27 cellular contexts compared by ENCODE assay signal in genomic region chr14:47919994-47920393, GRCh38.
"Had no signal": no experiment of that assay in that cellular context is flagged by ENCODE, and none has a peak within 500 bp of the region (broad histone marks: within the 10 kb centered on the region; RNA-seq: fewer than 3 reads in every experiment).

No MANE protein-coding gene starts in this region.

- H3K4me1 ChIP-seq: ascending aorta, body of pancreas had no signal

- H2AFZ ChIP-seq: PC-9 had no signal

- H3K9me3 ChIP-seq: body of pancreas had no signal

- FAIRE-seq: bronchial epithelial cell, TTC549 had no signal

- H3K27me3 ChIP-seq: ascending aorta, body of pancreas had no signal

- H3K27ac ChIP-seq: ascending aorta, body of pancreas, KMS-11, PC-9, SK-N-MC, VCaP had no signal

- H3K4me2 ChIP-seq: KMS-11, PC-9 had no signal

- H3K9ac ChIP-seq: KMS-11 had no signal

- DNase-seq: activated CD4-positive, alpha-beta memory T cell treated with anti-CD3 and anti-CD28 coated beads for 36 hours; activated CD4-positive, alpha-beta T cell treated with anti-CD3 and anti-CD28 coated beads, Interleukin-2, amount 10 ng/mL, durations not matched to agents 7 days and 5 days; activated CD4-positive, CD25-positive, alpha-beta regulatory T cell; activated CD8-positive, alpha-beta memory T cell treated with anti-CD3 and anti-CD28 coated beads for 24 hours; activated effector memory CD4-positive, alpha-beta T cell treated with anti-CD3 and anti-CD28 coated beads, Interleukin-2, amount 50 U/mL, for 16 hours; activated naive CD4-positive, alpha-beta T cell treated with Interleukin-2 at 50 U/mL for 16 hours; activated naive CD8-positive, alpha-beta T cell treated with anti-CD3 and anti-CD28 coated beads, Interleukin-2, amount 50 U/mL, for 24 hours; activated T-cell treated with anti-CD3 and anti-CD28 coated beads, Interleukin-2, amount 50 U/mL, for 4 hours; amniotic stem cell; MM.1S; NCI-H1105 treated with DMSO at 0.1 percent for 48 hours; NCI-H1436 treated with DMSO at 0.1 percent for 48 hours; NCI-H187; NCI-H2081; NCI-H510A treated with DMSO at 0.1 percent for 48 hours; PC-9; T-cell; T-helper 2 cell; T1000 had no signal

- ATAC-seq: activated naive CD4-positive, alpha-beta T cell treated with anti-CD3 and anti-CD28 coated beads, Interleukin-2, amount 50 U/mL, for 72 hours; activated naive CD8-positive, alpha-beta T cell treated with anti-CD3 and anti-CD28 coated beads, Interleukin-2, amount 50 U/mL, for 24 hours; activated T-cell treated with anti-CD3 and anti-CD28 coated beads, Interleukin-2, amount 50 U/mL, for 4 hours; body of pancreas; T-cell had no signal

- H3K36me3 ChIP-seq: ascending aorta had no signal

- H3K4me3 ChIP-seq: ascending aorta, body of pancreas, PC-9, SK-N-MC had no signal
